15 cellular contexts compared by ENCODE assay signal in the genomic region with DNA sequence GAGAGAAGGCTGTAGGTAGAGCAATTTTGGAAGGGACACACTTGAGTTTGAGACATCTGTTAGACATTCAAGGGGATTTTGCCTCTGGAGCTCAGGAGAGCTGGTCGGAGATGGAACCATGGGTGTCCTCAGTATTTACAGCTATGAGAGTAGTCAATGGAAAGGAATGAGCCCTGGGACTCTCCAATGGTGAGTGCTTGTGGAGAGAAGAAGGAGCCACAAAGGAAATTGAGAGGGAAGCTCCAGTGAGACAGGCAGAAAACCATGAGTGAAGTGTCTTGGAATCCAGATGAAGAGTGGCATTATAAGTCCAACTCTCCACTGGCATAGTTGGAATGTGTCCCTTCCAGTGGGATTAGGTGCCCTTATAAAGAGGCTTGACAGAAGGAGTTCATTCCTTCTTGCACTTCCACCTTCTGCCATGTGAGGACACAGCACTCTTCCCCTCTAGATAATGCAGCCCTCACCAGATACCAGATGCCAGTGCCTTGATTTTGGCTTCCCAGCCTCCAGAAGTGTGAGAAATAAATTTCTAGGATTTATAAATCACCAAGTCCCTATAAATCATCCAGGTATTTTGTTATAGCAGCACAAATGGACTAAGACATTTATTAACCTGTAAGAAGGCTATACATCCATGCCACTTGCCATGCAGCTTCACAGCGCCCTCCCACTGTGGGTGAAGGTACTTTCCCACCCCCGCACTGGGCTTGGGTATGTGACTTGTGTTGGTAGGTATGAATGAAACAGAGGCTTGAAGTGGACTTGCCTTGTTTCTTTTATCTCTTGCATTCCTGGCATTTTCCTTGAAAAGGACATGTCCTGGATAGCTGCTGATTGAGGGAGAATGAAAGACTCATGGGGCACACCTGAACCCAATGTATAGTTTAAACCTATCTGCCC. TPM values are rescaled to one million over a fixed set of nuclear protein-coding genes. Genes with fewer than 3 reads are reported as not detected.
DNase-seq lines count a peak whose midpoint lies in the region; ATAC-seq, FAIRE-seq and TF ChIP-seq lines count a peak whose summit lies in the region.
"Had no signal": no experiment of that assay in that cellular context is flagged by ENCODE, and none has a peak within 500 bp of the region (broad histone marks: within the 10 kb centered on the region; RNA-seq: fewer than 3 reads in every experiment).

No MANE protein-coding gene starts in this region.

- no peak for TF ChIP-seq EP300 in Ishikawa (IDR thresholded peaks at IDR 0.05; ENCODE audit: borderline replicate concordance)

- DNase-seq in activated naive CD4-positive, alpha-beta T cell treated with Interleukin-2 at 50 U/mL for 16 hours: peak; percentile 2
- no peak for DNase-seq in activated naive CD4-positive, alpha-beta T cell treated with anti-CD3 and anti-CD28 coated beads, Interleukin-2, amount 50 U/mL, for 16 hours
- DNase-seq in bronchial epithelial cell (ENCODE audit: low read depth) (no peak), retinal pigment epithelial cell (ENCODE audit: low read depth) (no peak), NCI-H2196 treated with DMSO at 0.1 percent for 48 hours (lab: John Stamatoyannopoulos, UW; ENCODE audit: unreplicated experiment) (no peak)
- DNase-seq: activated CD4-positive, alpha-beta T cell treated with anti-CD3 and anti-CD28 coated beads, Interleukin-2, amount 50 U/mL, for 48 hours; AML-193; left colon; spleen had no signal

- no peak for FAIRE-seq in bronchial epithelial cell (lab: Jason Lieb, UNC)
- FAIRE-seq: colon, frontal cortex had no signal

- TF ChIP-seq CTCF in bronchial epithelial cell (IDR thresholded peaks at IDR 0.05; ENCODE audit: insufficient read depth, low read length, severe bottlenecking): peak; percentile 2
- peak; percentile 23 for TF ChIP-seq CTCF in retinal pigment epithelial cell (conservative IDR thresholded peaks at IDR 0.05; ENCODE audit: low read depth, low read length)

- H3K4me3 ChIP-seq in bronchial epithelial cell (ENCODE audit: low read depth, low read length) (no peak overlapping the region), retinal pigment epithelial cell (ENCODE audit: low read length) (no peak overlapping the region)
- H3K4me3 ChIP-seq: HAP-1, spleen had no signal

- no peaks in the 10 kb centered on the region for H3K27me3 ChIP-seq in bronchial epithelial cell (ENCODE audit: control insufficient read depth, insufficient read depth, low read length)

- peak; percentile 35; the same call in 1 of the 2 replicates for TF ChIP-seq RAD21 in Ishikawa (IDR thresholded peaks at IDR 0.05; ENCODE audit: low read depth)

- no peaks in the 10 kb centered on the region for H3K36me3 ChIP-seq in bronchial epithelial cell (ENCODE audit: control insufficient read depth, insufficient read depth, low read length)
- H3K36me3 ChIP-seq: HAP-1, spleen had no signal

- ATAC-seq in GM19328 (IDR thresholded peaks at IDR 0.05; ENCODE audit: unreplicated experiment): no peak
- no peak for ATAC-seq in HG02610 (IDR thresholded peaks at IDR 0.05; ENCODE audit: unreplicated experiment)
- ATAC-seq: left colon had no signal

TF ChIP-seq in Ishikawa, 13 proteins besides CTCF, POLR2A, EP300 and RAD21:
- TF ChIP-seq, protein P1, sequence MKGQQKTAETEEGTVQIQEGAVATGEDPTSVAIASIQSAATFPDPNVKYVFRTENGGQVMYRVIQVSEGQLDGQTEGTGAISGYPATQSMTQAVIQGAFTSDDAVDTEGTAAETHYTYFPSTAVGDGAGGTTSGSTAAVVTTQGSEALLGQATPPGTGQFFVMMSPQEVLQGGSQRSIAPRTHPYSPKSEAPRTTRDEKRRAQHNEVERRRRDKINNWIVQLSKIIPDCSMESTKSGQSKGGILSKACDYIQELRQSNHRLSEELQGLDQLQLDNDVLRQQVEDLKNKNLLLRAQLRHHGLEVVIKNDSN (IDR thresholded peaks at IDR 0.05): no peak
- TF ChIP-seq TEAD4 (IDR thresholded peaks at IDR 0.05): no peak
- no peak for TF ChIP-seq TCF12 (IDR thresholded peaks at IDR 0.05; ENCODE audit: low read depth)
- no peak for TF ChIP-seq EGR1 (IDR thresholded peaks at IDR 0.05)
- TF ChIP-seq ZBTB7A (IDR thresholded peaks at IDR 0.05; ENCODE audit: low read depth): no peak
- TF ChIP-seq CREB1 (IDR thresholded peaks at IDR 0.05; ENCODE audit: low read depth): no peak
- TF ChIP-seq FOXM1 (IDR thresholded peaks at IDR 0.05; ENCODE audit: borderline replicate concordance, low read depth): no peak
- TF ChIP-seq, protein P2, sequence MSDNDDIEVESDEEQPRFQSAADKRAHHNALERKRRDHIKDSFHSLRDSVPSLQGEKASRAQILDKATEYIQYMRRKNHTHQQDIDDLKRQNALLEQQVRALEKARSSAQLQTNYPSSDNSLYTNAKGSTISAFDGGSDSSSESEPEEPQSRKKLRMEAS (IDR thresholded peaks at IDR 0.05): no peak
- TF ChIP-seq, protein P3, sequence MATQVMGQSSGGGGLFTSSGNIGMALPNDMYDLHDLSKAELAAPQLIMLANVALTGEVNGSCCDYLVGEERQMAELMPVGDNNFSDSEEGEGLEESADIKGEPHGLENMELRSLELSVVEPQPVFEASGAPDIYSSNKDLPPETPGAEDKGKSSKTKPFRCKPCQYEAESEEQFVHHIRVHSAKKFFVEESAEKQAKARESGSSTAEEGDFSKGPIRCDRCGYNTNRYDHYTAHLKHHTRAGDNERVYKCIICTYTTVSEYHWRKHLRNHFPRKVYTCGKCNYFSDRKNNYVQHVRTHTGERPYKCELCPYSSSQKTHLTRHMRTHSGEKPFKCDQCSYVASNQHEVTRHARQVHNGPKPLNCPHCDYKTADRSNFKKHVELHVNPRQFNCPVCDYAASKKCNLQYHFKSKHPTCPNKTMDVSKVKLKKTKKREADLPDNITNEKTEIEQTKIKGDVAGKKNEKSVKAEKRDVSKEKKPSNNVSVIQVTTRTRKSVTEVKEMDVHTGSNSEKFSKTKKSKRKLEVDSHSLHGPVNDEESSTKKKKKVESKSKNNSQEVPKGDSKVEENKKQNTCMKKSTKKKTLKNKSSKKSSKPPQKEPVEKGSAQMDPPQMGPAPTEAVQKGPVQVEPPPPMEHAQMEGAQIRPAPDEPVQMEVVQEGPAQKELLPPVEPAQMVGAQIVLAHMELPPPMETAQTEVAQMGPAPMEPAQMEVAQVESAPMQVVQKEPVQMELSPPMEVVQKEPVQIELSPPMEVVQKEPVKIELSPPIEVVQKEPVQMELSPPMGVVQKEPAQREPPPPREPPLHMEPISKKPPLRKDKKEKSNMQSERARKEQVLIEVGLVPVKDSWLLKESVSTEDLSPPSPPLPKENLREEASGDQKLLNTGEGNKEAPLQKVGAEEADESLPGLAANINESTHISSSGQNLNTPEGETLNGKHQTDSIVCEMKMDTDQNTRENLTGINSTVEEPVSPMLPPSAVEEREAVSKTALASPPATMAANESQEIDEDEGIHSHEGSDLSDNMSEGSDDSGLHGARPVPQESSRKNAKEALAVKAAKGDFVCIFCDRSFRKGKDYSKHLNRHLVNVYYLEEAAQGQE (IDR thresholded peaks at IDR 0.05; ENCODE audit: low read depth): no peak
- no peak for TF ChIP-seq TAF1 (IDR thresholded peaks at IDR 0.05; ENCODE audit: low read depth)
- TF ChIP-seq NFIC (IDR thresholded peaks at IDR 0.05): no peak
- no peak for TF ChIP-seq CEBPB (IDR thresholded peaks at IDR 0.05)

RNA-seq across cellular contexts. Expression of a gene that starts 27.3 kb away (rescaled TPM):
- total RNA-seq in bronchial epithelial cell: 6.1 and 6.5 TPM in 2 replicates
